ENCODE assay signal across 8 cellular contexts in the genomic region with DNA sequence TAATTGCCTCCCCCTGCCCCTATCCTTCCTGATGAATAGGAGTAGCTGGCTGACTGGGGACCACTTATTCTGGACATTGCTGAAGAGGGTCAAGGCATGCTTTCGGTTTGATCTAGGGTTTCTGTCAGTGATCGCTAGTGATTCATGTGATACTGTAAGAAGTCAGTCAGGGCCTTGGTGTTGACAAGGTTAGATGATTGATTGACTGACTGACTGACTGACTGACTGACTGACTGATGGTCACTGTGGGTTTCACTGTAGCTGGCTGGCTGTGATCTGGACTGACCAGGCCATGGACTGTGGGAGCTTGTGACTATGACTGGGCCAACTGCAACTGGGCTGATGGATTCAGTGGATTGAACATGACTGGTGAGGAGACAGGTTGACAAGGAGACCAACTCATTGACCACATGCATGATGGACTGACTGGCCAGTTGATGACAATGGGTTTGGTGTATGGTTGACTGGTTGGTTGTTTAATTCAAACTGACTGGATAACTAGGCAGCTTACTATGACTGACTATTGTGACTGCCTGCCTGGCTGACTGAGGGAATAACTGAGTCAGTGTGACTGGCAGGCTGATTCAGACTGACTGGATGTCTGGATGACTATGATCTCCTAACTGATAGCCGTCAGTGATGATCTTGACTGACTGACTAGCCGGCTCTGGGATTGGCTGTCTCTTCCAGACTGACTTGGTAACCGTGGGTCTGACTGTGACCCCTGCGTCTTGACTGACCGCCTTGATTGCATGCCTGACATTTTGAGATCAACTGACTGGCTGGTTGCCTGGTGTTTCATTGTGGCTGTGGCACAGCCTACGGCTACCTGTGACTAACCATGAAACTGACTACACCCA.
DNase-seq lines count a peak whose midpoint lies in the region; ATAC-seq and TF ChIP-seq lines count a peak whose summit lies in the region.

No MANE protein-coding gene starts in this region.

- ATAC-seq in activated naive CD4-positive, alpha-beta T cell treated with anti-CD3 and anti-CD28 coated beads, Interleukin-2, amount 50 U/mL, for 72 hours: peak; percentile 60 to 82
- ATAC-seq in gastrocnemius medialis (no peak), GM19351 (IDR thresholded peaks at IDR 0.05; ENCODE audit: unreplicated experiment) (no peak), GM21825 (IDR thresholded peaks at IDR 0.05; ENCODE audit: unreplicated experiment) (no peak)

- no peaks in the 10 kb centered on the region for H3K36me3 ChIP-seq in gastrocnemius medialis

- TF ChIP-seq CTCF in HFFc6 (IDR thresholded peaks at IDR 0.05) (no peak), gastrocnemius medialis (IDR thresholded peaks at IDR 0.05 in 4 of 5, conservative IDR thresholded peaks at IDR 0.05 in 1 of 5) (no peak), coronary artery (IDR thresholded peaks at IDR 0.05) (no peak), dorsolateral prefrontal cortex (IDR thresholded peaks at IDR 0.05 in 54 of 56, conservative IDR thresholded peaks at IDR 0.05 in 2 of 56; ENCODE audit: low read depth in 1 of 56, partially characterized antibody in 56 of 56) (no peak)

- H3K36me3 Mint-ChIP-seq in HFFc6 (ENCODE audit: low read depth): no peaks in the 10 kb centered on the region
- H3K36me3 Mint-ChIP-seq in activated naive CD4-positive, alpha-beta T cell treated with anti-CD3 and anti-CD28 coated beads, Interleukin-2, amount 50 U/mL, for 72 hours: no peaks in the 10 kb centered on the region

- TF ChIP-seq POLR2A in gastrocnemius medialis (IDR thresholded peaks at IDR 0.05): no peak

- H3K9me3 ChIP-seq in gastrocnemius medialis: no peaks in the 10 kb centered on the region

- H3K4me3 Mint-ChIP-seq in HFFc6: no peak overlapping the region

- peak; percentile 43 for DNase-seq in 8988T
- DNase-seq in HFFc6: peak; percentile 48
- peak in 1 of 2 donors; percentile 52 for DNase-seq in activated naive CD4-positive, alpha-beta T cell treated with anti-CD3 and anti-CD28 coated beads, Interleukin-2, amount 50 U/mL, for 72 hours (ENCODE audit: low spot score in 2 of 2)
- DNase-seq in gastrocnemius medialis: no peak
- DNase-seq in coronary artery (ENCODE audit: low spot score): no peak
- DNase-seq in dorsolateral prefrontal cortex: no peak

- no peaks in the 10 kb centered on the region for H3K27me3 Mint-ChIP-seq in HFFc6 (ENCODE audit: insufficient read depth)

- intact Hi-C loops in gastrocnemius medialis (cut with DNase I; ENCODE audit: low total_unique reads) (loop anchor here (2.0 kb wide), 1 partner anchor 108 kb away; a partner anchor contains a TSS), dorsolateral prefrontal cortex (cut with DNase I) (loop anchor here (5.0 kb wide), 2 partner anchors 34 to 61 kb away; no protein-coding TSS in a partner anchor)

- peaks cover 12% of the 10 kb centered on the region for H3K4me1 Mint-ChIP-seq in HFFc6 (ENCODE audit: low read depth)

- H3K4me3 ChIP-seq in gastrocnemius medialis: no peak overlapping the region
- no peak overlapping the region for H3K4me3 ChIP-seq in coronary artery
- no peak overlapping the region for H3K4me3 ChIP-seq in dorsolateral prefrontal cortex

- H3K27ac ChIP-seq in gastrocnemius medialis (peak overlapping the region; percentile 10 to 67 (median 40)), coronary artery (peak overlapping the region in 1 of 2 donors; percentile 29), dorsolateral prefrontal cortex (peak overlapping the region in 8 of 59 donors; percentile 7 to 36 (median 21))

- no peaks in the 10 kb centered on the region for H3K9me3 Mint-ChIP-seq in HFFc6
- H3K9me3 Mint-ChIP-seq in activated naive CD4-positive, alpha-beta T cell treated with anti-CD3 and anti-CD28 coated beads, Interleukin-2, amount 50 U/mL, for 72 hours: no peaks in the 10 kb centered on the region

- H3K27ac Mint-ChIP-seq in HFFc6: no peak overlapping the region
- H3K27ac Mint-ChIP-seq in activated naive CD4-positive, alpha-beta T cell treated with anti-CD3 and anti-CD28 coated beads, Interleukin-2, amount 50 U/mL, for 72 hours: no peak overlapping the region

- H3K4me1 ChIP-seq in gastrocnemius medialis: peaks cover 8 to 13% of the 10 kb centered on the region in 2 donors

- in situ Hi-C loops in gastrocnemius medialis (cut with MboI; ENCODE audit: low sequenced_read_pairs in 4 of 4): no loop called here

- H3K27me3 ChIP-seq in gastrocnemius medialis: no peaks in the 10 kb centered on the region
- no peaks in the 10 kb centered on the region for H3K27me3 ChIP-seq in dorsolateral prefrontal cortex

Comparison
In these comparisons a context has a peak if more than half of its experiments do, and no peak if none do; other contexts are left out.
1. DNase-seq: peak in 8988T (single experiment) and HFFc6 (single experiment); none in gastrocnemius medialis (0 of 2), coronary artery (single experiment) and dorsolateral prefrontal cortex (0 of 10).
2. ATAC-seq: peak in activated naive CD4-positive, alpha-beta T cell treated with anti-CD3 and anti-CD28 coated beads, Interleukin-2, amount 50 U/mL, for 72 hours (2 of 2); none in gastrocnemius medialis (0 of 2), GM19351 (single experiment) and GM21825 (single experiment).